In the genomic region with DNA sequence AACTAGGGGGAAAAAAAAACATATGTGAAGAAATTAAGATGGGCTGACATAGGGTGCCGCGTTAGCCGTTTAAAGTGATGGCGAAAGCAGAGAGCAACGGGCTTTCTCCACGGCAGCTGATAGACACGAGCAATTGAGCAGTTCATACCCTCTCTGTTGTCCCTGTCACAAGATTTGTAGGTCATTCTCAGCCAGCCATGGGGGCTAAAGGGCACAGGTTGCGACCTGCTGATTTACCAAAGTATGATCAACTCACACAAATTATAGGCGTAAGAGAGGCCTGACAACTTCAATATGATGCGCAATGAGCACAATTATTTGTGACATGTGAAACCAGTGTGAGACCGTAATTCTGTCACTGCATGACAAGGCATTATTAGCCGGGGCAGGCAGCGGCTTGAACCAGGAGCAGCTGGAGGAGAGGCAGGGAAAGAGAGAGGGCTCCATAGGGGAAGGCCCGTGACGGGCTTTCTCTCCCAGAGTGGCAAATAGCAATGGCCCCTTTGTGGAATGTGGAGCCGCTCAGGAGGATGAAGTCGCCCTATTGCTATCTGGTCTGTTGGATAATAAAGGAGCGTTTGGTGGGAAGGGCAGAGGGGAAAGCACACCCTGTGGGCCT, we compare ENCODE assay signal across 16 cellular contexts.
A peak's percentile ranks its signal among the peaks of the same experiment; 100 is the strongest.
DNase-seq lines count a peak whose midpoint lies in the region; ATAC-seq and TF ChIP-seq lines count a peak whose summit lies in the region.
"Had no signal": no experiment of that assay in that cellular context is flagged by ENCODE, and none has a peak within 500 bp of the region (broad histone marks: within the 10 kb centered on the region; RNA-seq: fewer than 3 reads in every experiment).

No MANE protein-coding gene starts in this region.

- H3K4me1 Mint-ChIP-seq in GM23338 = no peaks in the 10 kb centered on the region

- H3K4me1 ChIP-seq in GM23338 (ENCODE audit: insufficient read depth) = no peaks in the 10 kb centered on the region
- no peaks in the 10 kb centered on the region for H3K4me1 ChIP-seq in mesendoderm (ENCODE audit: control insufficient read depth, low read depth, low read length)
- H3K4me1 ChIP-seq in rectal smooth muscle tissue (ENCODE audit: control insufficient read depth, insufficient read depth, low read length) = peaks cover 15% of the 10 kb centered on the region

- ATAC-seq in GM23338 = peak; percentile 80
- no peak for ATAC-seq in HG02885 (IDR thresholded peaks at IDR 0.05; ENCODE audit: poor library complexity, unreplicated experiment)

- H3K56ac ChIP-seq in mesendoderm (ENCODE audit: low read length) = no peak overlapping the region

- no peak overlapping the region for H2BK120ac ChIP-seq in mesendoderm (ENCODE audit: low read depth, low read length)

- H2AFZ ChIP-seq in GM23338 = peak overlapping the region; percentile 52; the same call in 1 of the 2 replicates

- no peaks in the 10 kb centered on the region for H3F3A ChIP-seq in GM23338 (replicated peaks; ENCODE audit: low read depth)

- no peak overlapping the region for H3K4ac ChIP-seq in mesendoderm (ENCODE audit: low read depth, low read length)

- no peaks in the 10 kb centered on the region for H3K79me1 ChIP-seq in mesendoderm (ENCODE audit: low read length)

- H4K5ac ChIP-seq in mesendoderm (ENCODE audit: low read length) = no peak overlapping the region

- no peak overlapping the region for H2BK15ac ChIP-seq in mesendoderm (replicated peaks; ENCODE audit: low read depth)

- no CpG with 5 or more reads among the region's 18 CpGs for WGBS in mesendoderm (ENCODE audit: extremely low coverage, insufficient coverage, low lambda C conversion rate)

- H3K27ac ChIP-seq in GM23338 (ENCODE audit: low read depth) (no peak overlapping the region), mesendoderm (ENCODE audit: low read depth, low read length) (no peak overlapping the region), rectal smooth muscle tissue (ENCODE audit: low read depth, low read length) (peak overlapping the region; percentile 77)
- H3K27ac ChIP-seq: HL-60 had no signal

- no peaks in the 10 kb centered on the region for H3K36me3 Mint-ChIP-seq in GM23338 (ENCODE audit: low read depth)
- H3K36me3 Mint-ChIP-seq: CD14-positive monocyte had no signal

- H3K4me2 ChIP-seq in GM23338 = no peak overlapping the region
- no peak overlapping the region for H3K4me2 ChIP-seq in mesendoderm (ENCODE audit: low read length)

- no peak for TF ChIP-seq CTCF in GM23338 (conservative IDR thresholded peaks at IDR 0.05; ENCODE audit: low read depth in 2 of 2)

- peaks cover 7% of the 10 kb centered on the region for H3K27me3 Mint-ChIP-seq in GM23338 (ENCODE audit: insufficient read depth, low read depth, poor library complexity)

- no peak overlapping the region for H4K8ac ChIP-seq in mesendoderm (ENCODE audit: low read depth, low read length)

- DNase-seq in GM23338 (ENCODE audit: low spot score) (peak; percentile 37), ecto neural progenitor cell (ENCODE audit: low spot score) (peak; percentile 57), mesendoderm (peak; percentile 76), NCI-H1092 treated with DMSO at 0.1 percent for 48 hours (lab: John Stamatoyannopoulos, UW) (no peak), superior temporal gyrus (ENCODE audit: extremely low spot score) (no peak), H7 (no peak)
- DNase-seq: COR-L47, KBM-7, NCI-H1694, NCI-H2171, NCI-H510A treated with DMSO at 0.1 percent for 48 hours, SHP77 treated with DMSO at 0.1 percent for 48 hours had no signal

- H3K4me3 Mint-ChIP-seq in GM23338 = no peak overlapping the region
- H3K4me3 Mint-ChIP-seq: CD14-positive monocyte had no signal

- H3K27me3 ChIP-seq in GM23338 (ENCODE audit: insufficient read depth) (no peaks in the 10 kb centered on the region), mesendoderm (ENCODE audit: insufficient read depth, low read length, poor library complexity) (no peaks in the 10 kb centered on the region), rectal smooth muscle tissue (ENCODE audit: control insufficient read depth, insufficient read depth, low read length) (no peaks in the 10 kb centered on the region), H7 (ENCODE audit: control insufficient read depth, insufficient read depth, low read length) (no peaks in the 10 kb centered on the region)

- no peak overlapping the region for H3K18ac ChIP-seq in mesendoderm (ENCODE audit: low read length)

- H3K23ac ChIP-seq in mesendoderm (ENCODE audit: low read length) = no peak overlapping the region

- H3K9ac ChIP-seq in mesendoderm (ENCODE audit: low read length) = no peak overlapping the region
- no peak overlapping the region for H3K9ac ChIP-seq in rectal smooth muscle tissue (ENCODE audit: low read length)

- no peaks in the 10 kb centered on the region for H3K9me3 Mint-ChIP-seq in GM23338

- no peak overlapping the region for H3K27ac Mint-ChIP-seq in GM23338

- no peak overlapping the region for H2BK5ac ChIP-seq in mesendoderm (ENCODE audit: low read length)

- H3K36me3 ChIP-seq in GM23338 (ENCODE audit: insufficient read depth) = no peaks in the 10 kb centered on the region
- H3K36me3 ChIP-seq in mesendoderm (ENCODE audit: control insufficient read depth, insufficient read depth, low read length) = no peaks in the 10 kb centered on the region
- H3K36me3 ChIP-seq in rectal smooth muscle tissue (ENCODE audit: control insufficient read depth, insufficient read depth, low read length) = no peaks in the 10 kb centered on the region
- no peaks in the 10 kb centered on the region for H3K36me3 ChIP-seq in H7 (replicated peaks; ENCODE audit: control insufficient read depth, insufficient read depth, low read length)

- H3K9me2 ChIP-seq in GM23338 (ENCODE audit: insufficient read depth) = no peaks in the 10 kb centered on the region

- H3K4me3 ChIP-seq in GM23338 (no peak overlapping the region), mesendoderm (ENCODE audit: low read length) (no peak overlapping the region), rectal smooth muscle tissue (ENCODE audit: low read length) (no peak overlapping the region), H7 (ENCODE audit: insufficient read depth, low read depth, low read length) (no peak overlapping the region)

- H2AK5ac ChIP-seq in mesendoderm (ENCODE audit: low read length) = no peak overlapping the region

- no peaks in the 10 kb centered on the region for H3K79me2 ChIP-seq in GM23338 (replicated peaks; ENCODE audit: insufficient read depth)
- H3K79me2 ChIP-seq in mesendoderm (ENCODE audit: control insufficient read depth, insufficient read depth, low read length) = no peaks in the 10 kb centered on the region

- no peaks in the 10 kb centered on the region for H4K20me1 ChIP-seq in GM23338 (replicated peaks; ENCODE audit: insufficient read depth)

TF ChIP-seq in GM23338, 12 proteins besides CTCF, POLR2A, EP300 and RAD21:
- TF ChIP-seq STAT1 (IDR thresholded peaks at IDR 0.05; ENCODE audit: unreplicated experiment) (no peak), CREB1 (CRISPR knock-in tag; IDR thresholded peaks at IDR 0.05; ENCODE audit: low read depth) (no peak), EZH2phosphoT487 (IDR thresholded peaks at IDR 0.05; ENCODE audit: unreplicated experiment) (no peak), ZNF114 (CRISPR knock-in tag; IDR thresholded peaks at IDR 0.05) (no peak), JUNB (IDR thresholded peaks at IDR 0.05; ENCODE audit: unreplicated experiment) (no peak), REST (IDR thresholded peaks at IDR 0.05; ENCODE audit: unreplicated experiment) (no peak), EZH2 (IDR thresholded peaks at IDR 0.05; ENCODE audit: low read depth, unreplicated experiment) (no peak)
TF ChIP-seq in GM23338: peak in this region for 0.

Comparison
In these comparisons a context has a peak if more than half of its experiments do, and no peak if none do; other contexts are left out.
1. DNase-seq: peak in GM23338 (single experiment), ecto neural progenitor cell (single experiment) and mesendoderm (single experiment); none in NCI-H1092 treated with DMSO at 0.1 percent for 48 hours (single experiment), superior temporal gyrus (single experiment) and H7 (single experiment).